10 cellular contexts compared by ENCODE assay signal in genomic region chr3:178195824-178196223, GRCh38.
A peak's percentile ranks its signal among the peaks of the same experiment; 100 is the strongest.
DNase-seq lines count a peak whose midpoint lies in the region; ATAC-seq and TF ChIP-seq lines count a peak whose summit lies in the region.
"Had no signal": no experiment of that assay in that cellular context is flagged by ENCODE, and none has a peak within 500 bp of the region (broad histone marks: within the 10 kb centered on the region; RNA-seq: fewer than 3 reads in every experiment).

No MANE protein-coding gene starts in this region.

- H3K27ac ChIP-seq in RWPE2 (ENCODE audit: poor library complexity, severe bottlenecking), result no peak overlapping the region

- peaks cover 6% of the 10 kb centered on the region for H3K4me1 Mint-ChIP-seq in endothelial cell (ENCODE audit: unreplicated experiment)
- H3K4me1 Mint-ChIP-seq: activated B cell treated with CpG ODN at 0.5 μM for 24 hours had no signal

- H3K9me3 Mint-ChIP-seq in endothelial cell (ENCODE audit: unreplicated experiment), result no peaks in the 10 kb centered on the region
- H3K9me3 Mint-ChIP-seq: activated B cell treated with CpG ODN at 0.5 μM for 24 hours had no signal

- H3K27me3 Mint-ChIP-seq in endothelial cell (ENCODE audit: unreplicated experiment), result no peaks in the 10 kb centered on the region

- no peak overlapping the region for H3K4me3 ChIP-seq in RWPE2 (ENCODE audit: severe bottlenecking)

- no peaks in the 10 kb centered on the region for H3K9me3 ChIP-seq in RWPE2 (ENCODE audit: severe bottlenecking)

- peak; percentile 81 for ATAC-seq in GM18511 (IDR thresholded peaks at IDR 0.05; ENCODE audit: unreplicated experiment)
- peak; percentile 69 for ATAC-seq in HG02678 (IDR thresholded peaks at IDR 0.05; ENCODE audit: unreplicated experiment)
- peak; percentile 81 for ATAC-seq in RWPE2 (ENCODE audit: low read depth)
- ATAC-seq in GM18517 (IDR thresholded peaks at IDR 0.05; ENCODE audit: unreplicated experiment), result no peak

- H3K27ac Mint-ChIP-seq in endothelial cell (ENCODE audit: unreplicated experiment), result no peak overlapping the region
- H3K27ac Mint-ChIP-seq: activated B cell treated with CpG ODN at 0.5 μM for 24 hours had no signal

- H3K4me3 Mint-ChIP-seq in endothelial cell (ENCODE audit: unreplicated experiment), result no peak overlapping the region
- H3K4me3 Mint-ChIP-seq: activated B cell treated with CpG ODN at 0.5 μM for 24 hours had no signal

- no peaks in the 10 kb centered on the region for H3K27me3 ChIP-seq in RWPE2 (ENCODE audit: insufficient read depth, poor library complexity, severe bottlenecking)

- DNase-seq in RWPE2 (ENCODE audit: low spot score), result no peak
- peak; percentile 81 for DNase-seq in kidney tubule cell (ENCODE audit: low spot score)
- DNase-seq in NCI-H226, result no peak
- no peak for DNase-seq in endothelial cell (ENCODE audit: low spot score)
- no peak for DNase-seq in medulla oblongata (ENCODE audit: extremely low spot score)
- DNase-seq: activated B cell treated with CpG ODN at 0.5 μM for 24 hours, cortex of kidney had no signal

- no peaks in the 10 kb centered on the region for H3K36me3 ChIP-seq in RWPE2 (ENCODE audit: low read depth)

- H3K36me3 Mint-ChIP-seq in endothelial cell (ENCODE audit: low read depth, unreplicated experiment), result no peaks in the 10 kb centered on the region

- no peak for TF ChIP-seq CTCF in RWPE2 (IDR thresholded peaks at IDR 0.05; ENCODE audit: poor library complexity, severe bottlenecking)
- no peak for TF ChIP-seq CTCF in endothelial cell (IDR thresholded peaks at IDR 0.05; ENCODE audit: unreplicated experiment)

- peaks cover 21% of the 10 kb centered on the region for H3K4me1 ChIP-seq in RWPE2 (ENCODE audit: insufficient read depth, poor library complexity, severe bottlenecking)
